In the genomic region with DNA sequence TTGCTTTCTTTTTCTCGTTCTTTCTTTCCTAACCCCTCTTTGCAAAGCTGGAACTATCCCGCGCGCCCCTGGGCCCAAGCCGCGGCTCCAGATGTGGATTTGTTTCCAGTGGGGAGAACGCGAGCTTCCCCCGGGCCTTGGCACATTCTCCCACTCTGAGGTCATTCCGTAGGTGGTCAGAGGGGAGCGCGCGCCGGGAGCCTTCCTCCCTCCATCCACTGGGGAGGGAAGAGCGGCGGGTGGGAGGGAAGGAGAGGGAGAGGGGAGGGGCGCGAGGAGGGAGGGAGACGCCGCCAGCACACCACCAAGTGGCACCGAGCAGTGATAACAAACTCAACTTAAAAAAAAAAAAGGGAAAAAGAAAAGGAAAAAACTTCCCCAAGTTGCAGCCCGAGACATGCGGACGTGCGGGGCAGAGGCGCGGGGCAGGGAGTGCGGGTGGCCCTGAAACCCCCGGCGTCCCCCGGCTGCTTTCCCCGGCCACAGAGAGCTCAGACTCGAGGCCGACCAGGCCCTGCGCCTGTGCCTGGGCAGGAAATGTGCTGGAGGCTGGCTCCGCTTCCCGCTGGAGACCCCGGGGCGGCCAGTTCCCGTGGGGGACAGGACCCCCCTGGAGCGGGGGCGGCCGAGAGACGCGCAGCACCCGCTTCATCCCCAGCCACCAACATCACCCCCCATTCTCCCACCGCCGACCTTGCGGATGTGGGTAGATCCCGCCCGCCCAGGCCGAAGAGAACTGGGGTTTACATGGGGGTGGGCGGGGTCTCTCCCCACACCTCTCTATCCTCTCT, we compare ENCODE assay signal across 8 cellular contexts. TPM values are rescaled to one million over a fixed set of nuclear protein-coding genes. Genes with fewer than 3 reads are reported as not detected.
A peak's percentile ranks its signal among the peaks of the same experiment; 100 is the strongest.
DNase-seq lines count a peak whose midpoint lies in the region; ATAC-seq and TF ChIP-seq lines count a peak whose summit lies in the region.

No MANE protein-coding gene starts in this region.

- H3K27ac ChIP-seq in aorta (ENCODE audit: low read depth in 1 of 2, low read length in 2 of 2): peak overlapping the region; percentile 92 to 97

- no peaks in the 10 kb centered on the region for H3K9me3 ChIP-seq in aorta (ENCODE audit: control insufficient read depth, low read length)

- H3K4me3 ChIP-seq in AG04449 (ENCODE audit: low read depth, low read length) (peak overlapping the region; percentile 94), GM12864 (ENCODE audit: low read depth, low read length) (peak overlapping the region; percentile 56), aorta (ENCODE audit: low read length in 2 of 2) (peak overlapping the region; percentile 67 to 97)

- no peak overlapping the region for H3K27ac Mint-ChIP-seq in activated naive CD8-positive, alpha-beta T cell
- peak overlapping the region; percentile 97 for H3K27ac Mint-ChIP-seq in neural crest cell (ENCODE audit: unreplicated experiment)

- no peaks in the 10 kb centered on the region for H3K4me1 ChIP-seq in aorta (ENCODE audit: control insufficient read depth in 1 of 2, insufficient read depth in 2 of 2, low read length in 2 of 2)

- peaks cover 8% of the 10 kb centered on the region for H3K4me1 Mint-ChIP-seq in activated naive CD8-positive, alpha-beta T cell (ENCODE audit: low read depth)
- peaks cover 33% of the 10 kb centered on the region for H3K4me1 Mint-ChIP-seq in neural crest cell

- peak overlapping the region; percentile 89 for H3K4me3 Mint-ChIP-seq in activated naive CD8-positive, alpha-beta T cell
- H3K4me3 Mint-ChIP-seq in neural crest cell: peak overlapping the region; percentile 94

- no peaks in the 10 kb centered on the region for H3K9me3 Mint-ChIP-seq in activated naive CD8-positive, alpha-beta T cell (ENCODE audit: low read depth)
- no peaks in the 10 kb centered on the region for H3K9me3 Mint-ChIP-seq in neural crest cell

- CTCF ChIA-PET in AG04449 (lab: Yijun Ruan, JAX): interaction anchor here (0.5 to 15.2 kb wide), 37 partner anchors 9 to 450 kb away, joined by 3 to 345 read pairs (median 9); no protein-coding TSS in a partner anchor

- H3K27me3 Mint-ChIP-seq in activated naive CD8-positive, alpha-beta T cell: no peaks in the 10 kb centered on the region
- H3K27me3 Mint-ChIP-seq in neural crest cell (ENCODE audit: low read depth): peaks cover 10% of the 10 kb centered on the region

- H3K36me3 ChIP-seq in aorta (ENCODE audit: control insufficient read depth in 1 of 2, insufficient read depth in 2 of 2, low read length in 1 of 2): no peaks in the 10 kb centered on the region

- POLR2A ChIA-PET in AG04449 (lab: Yijun Ruan, JAX): interaction anchor here (0.7 to 9.1 kb wide), 21 partner anchors 9 to 522 kb away, joined by 3 to 233 read pairs (median 4); a partner anchor contains a TSS

- DNase-seq in AG04449 (ENCODE audit: low read depth, low spot score) (peak; percentile 66), GM12864 (ENCODE audit: low read depth) (no peak), NCI-H774 (lab: John Stamatoyannopoulos, UW) (peak; percentile 59), globus pallidus (ENCODE audit: low spot score) (peak; percentile 61), neural crest cell (ENCODE audit: low read depth, low spot score) (peak; percentile 48), aorta (peak; percentile 95)

- peaks cover 0 to 2% of the 10 kb centered on the region in 2 donors for H3K27me3 ChIP-seq in aorta (ENCODE audit: control insufficient read depth in 1 of 2, insufficient read depth in 2 of 2, low read length in 1 of 2)

- peak; percentile 75 for ATAC-seq in aorta (ENCODE audit: low FRiP score)
- ATAC-seq in HG03135 (IDR thresholded peaks at IDR 0.05; ENCODE audit: unreplicated experiment): no peak

- TF ChIP-seq CTCF in AG04449 (IDR thresholded peaks at IDR 0.05; ENCODE audit: insufficient read depth, low read length, missing control alignments) (peak; percentile 4), GM12864 (IDR thresholded peaks at IDR 0.05; ENCODE audit: low read depth, low read length, missing control alignments) (no peak), neural crest cell (conservative IDR thresholded peaks at IDR 0.05) (peak; percentile 34)

- intact Hi-C loops in aorta (cut with DNase I): loop anchor here (1.0 to 5.0 kb wide), 7 partner anchors 32 to 435 kb away; no protein-coding TSS in a partner anchor

- no peaks in the 10 kb centered on the region for H3K36me3 Mint-ChIP-seq in activated naive CD8-positive, alpha-beta T cell
- H3K36me3 Mint-ChIP-seq in neural crest cell (ENCODE audit: low read depth): no peaks in the 10 kb centered on the region

- 0% methylated on average over 48 to 53 of the region's 53 CpGs for WGBS in aorta, 2 donors

RNA-seq across cellular contexts. Expression of a gene that starts 3.1 kb away (rescaled TPM):
- total RNA-seq in neural crest cell: 19.1 and 19.9 TPM in 2 replicates
- total RNA-seq in aorta: 10 to 100 TPM; 28.3 to 66.9 TPM
- polyA plus RNA-seq in aorta: 10 to 100 TPM in 1 of 2 donors, 1 to 10 TPM in 1; 8.8 to 37.2 TPM
